1 cellular context compared by ENCODE assay signal in the genomic region with DNA sequence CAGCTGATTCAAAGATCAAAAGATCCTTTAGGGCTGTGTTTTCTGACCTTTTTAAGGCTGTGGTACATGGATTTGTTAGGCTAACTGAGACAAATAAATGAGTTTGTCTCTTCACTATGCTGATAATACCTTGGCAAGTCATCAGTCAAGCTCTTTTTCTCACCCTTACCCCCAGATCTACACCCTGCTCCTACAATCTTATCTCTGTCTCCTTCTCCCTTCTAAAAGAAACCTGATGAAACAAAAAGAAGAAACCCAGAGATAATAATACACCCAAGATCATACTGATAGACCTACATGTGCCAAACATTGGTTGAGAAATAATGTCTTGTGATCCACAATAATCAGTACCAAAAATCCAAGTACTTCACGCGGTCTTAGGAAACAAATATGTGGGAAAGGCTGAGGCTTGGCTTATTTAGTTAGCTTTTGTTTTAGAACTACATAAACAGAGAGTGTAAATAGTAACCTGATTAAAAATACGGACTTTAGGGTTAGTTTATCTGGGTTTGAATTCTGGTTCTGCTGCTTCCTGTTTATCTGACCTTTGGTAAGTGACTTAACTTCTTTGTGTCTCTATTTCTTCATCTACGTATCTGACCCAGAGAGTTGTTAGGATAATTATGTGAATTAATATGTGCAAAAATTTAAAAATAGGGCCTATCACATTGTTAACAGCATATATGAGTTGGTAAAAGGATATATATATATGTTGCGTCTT.
TF ChIP-seq lines count a peak whose summit lies in the region.

No MANE protein-coding gene starts in this region.

TF ChIP-seq in GM23338, 12 proteins besides CTCF, POLR2A, EP300 and RAD21 (continued from another document):
- TF ChIP-seq ZNF462 (CRISPR knock-in tag; IDR thresholded peaks at IDR 0.05), result no peak
- TF ChIP-seq NANOG (IDR thresholded peaks at IDR 0.05; ENCODE audit: borderline replicate concordance), result no peak
- no peak for TF ChIP-seq JUNB (IDR thresholded peaks at IDR 0.05; ENCODE audit: unreplicated experiment)
- no peak for TF ChIP-seq EZH2phosphoT487 (IDR thresholded peaks at IDR 0.05; ENCODE audit: unreplicated experiment)
TF ChIP-seq in GM23338: peak in this region for 0.
